ENCODE assay signal across 34 cellular contexts in genomic region chr5:172209714-172210113, GRCh38. TPM values are rescaled to one million over a fixed set of nuclear protein-coding genes. Genes with fewer than 3 reads are reported as not detected.
"Had no signal": no experiment of that assay in that cellular context is flagged by ENCODE, and none has a peak within 500 bp of the region (broad histone marks: within the 10 kb centered on the region; RNA-seq: fewer than 3 reads in every experiment).

No MANE protein-coding gene starts in this region.

- ATAC-seq: Panc1, Right ventricle myocardium inferior, SK-N-SH treated with all-trans-retinoic acid at 6 μM for 48 hours, T-cell had no signal

- FAIRE-seq: RCC 7860 had no signal

- H3K27ac ChIP-seq: PC-9, RWPE1, SJCRH30, SK-N-MC had no signal

- H3K9me3 Mint-ChIP-seq: T-cell had no signal

- H3K27me3 ChIP-seq: MG63, SJCRH30 had no signal

- H3K27me3 Mint-ChIP-seq: T-cell had no signal

- H3K4me3 ChIP-seq: MG63, PC-9, SJCRH30, SK-N-MC had no signal

- H2AFZ ChIP-seq: PC-9 had no signal

- H3K4me2 ChIP-seq: PC-9 had no signal

- H3K4me3 Mint-ChIP-seq: T-cell had no signal

- DNase-seq: Kasumi-1, MG63, NCI-H1092, NCI-H1105, NCI-H1417 treated with DMSO at 0.1 percent for 48 hours, NCI-H1436 treated with DMSO at 0.1 percent for 48 hours, NCI-H1694 treated with DMSO at 0.1 percent for 48 hours, NCI-H187 treated with DMSO at 0.1 percent for 48 hours, NCI-H2029, NCI-H2081, NCI-H2171 treated with DMSO at 0.1 percent for 48 hours, NCI-H2227 treated with DMSO at 0.1 percent for 48 hours, NCI-H345, NCI-H446, NCI-H510A treated with DMSO at 0.1 percent for 48 hours, NCI-H524 treated with DMSO at 0.1 percent for 48 hours, NCI-H526 treated with DMSO at 0.1 percent for 48 hours, NCI-H774, PC-9, SHP77, SIG-M5, SJCRH30, T-cell had no signal

- H3K9me3 ChIP-seq: MG63, SJCRH30 had no signal

- H3K27ac Mint-ChIP-seq: T-cell had no signal

RNA-seq across cellular contexts. Expression of gene EFCAB9, which starts 15.7 kb away (rescaled TPM):
- total RNA-seq: NCI-H460; OCI-LY7; PC-9; Right ventricle myocardium inferior; RPMI7951; SJCRH30; SK-MEL-5; T-cell; T-helper 1 cell treated with Interleukin-12 subunit alpha and Interleukin-12 subunit beta and Interleukin-4 antibody, amounts not matched to agents 30 ng/mL and 1 ng/mL, for 36 hours had no signal
